Comparison of ENCODE assay signal across 26 cellular contexts in genomic region chr3:124459678-124460077, GRCh38.
"Had no signal": no experiment of that assay in that cellular context is flagged by ENCODE, and none has a peak within 500 bp of the region (broad histone marks: within the 10 kb centered on the region; RNA-seq: fewer than 3 reads in every experiment).

No MANE protein-coding gene starts in this region.

- H3K36me3 ChIP-seq: adrenal gland, breast epithelium, SJSA1 had no signal

- H3K9ac ChIP-seq: KMS-11 had no signal

- H3K4me3 Mint-ChIP-seq: activated CD8-positive, alpha-beta T cell treated with anti-CD3 and anti-CD28 coated beads for 36 hours; activated naive CD8-positive, alpha-beta T cell treated with anti-CD3 and anti-CD28 coated beads, Interleukin-2, amount 10 ng/mL, durations not matched to agents 7 days and 5 days; activated T-cell treated with anti-CD3 and anti-CD28 coated beads, Interleukin-2, amount 50 U/mL, for 72 hours; T-helper 1 cell treated with Interleukin-12 subunit alpha and Interleukin-12 subunit beta and Interleukin-4 antibody, amounts not matched to agents 30 μg/mL and 1 μg/mL, for 36 hours had no signal

- FAIRE-seq: RCC 7860 had no signal

- H3K27ac Mint-ChIP-seq: activated CD8-positive, alpha-beta T cell treated with anti-CD3 and anti-CD28 coated beads for 36 hours; activated naive CD8-positive, alpha-beta T cell treated with anti-CD3 and anti-CD28 coated beads, Interleukin-2, amount 10 ng/mL, durations not matched to agents 7 days and 5 days; activated T-cell treated with anti-CD3 and anti-CD28 coated beads, Interleukin-2, amount 50 U/mL, for 72 hours; activated T-helper 2 cell treated with anti-CD3 and anti-CD28 coated beads, Interferon-gamma antibody, Interleukin-2, Interleukin-4, amounts not matched to agents 10 μg/mL and 5 μg/mL and 100 μg/mL, durations not matched to agents 14 hours and 24 hours and 36 hours; T-helper 1 cell treated with Interleukin-12 subunit alpha and Interleukin-12 subunit beta and Interleukin-4 antibody, amounts not matched to agents 30 μg/mL and 1 μg/mL, for 36 hours had no signal

- DNase-seq: activated CD4-positive, alpha-beta T cell treated with anti-CD3 and anti-CD28 coated beads for 4 hours; activated CD8-positive, alpha-beta memory T cell treated with anti-CD3 and anti-CD28 coated beads, Interleukin-2, amount 50 U/mL, for 4 hours; activated CD8-positive, alpha-beta T cell treated with anti-CD3 and anti-CD28 coated beads for 36 hours; activated gamma-delta T cell treated with Interleukin-2 at 50 U/mL for 16 hours; activated naive CD4-positive, alpha-beta T cell treated with anti-CD3 and anti-CD28 coated beads, Interleukin-2, amount 50 U/mL, for 16 hours; activated naive CD8-positive, alpha-beta T cell treated with anti-CD3 and anti-CD28 coated beads, Interleukin-2, amount 10 ng/mL, durations not matched to agents 7 days and 5 days; activated T-cell treated with anti-CD3 and anti-CD28 coated beads, Interleukin-2, amount 50 U/mL, for 72 hours; adrenal gland; aorta; central memory CD4-positive, alpha-beta T cell; MM.1S; NCI-H1105; NCI-H1436; NCI-H1694 treated with DMSO at 0.1 percent for 48 hours; NCI-H2029 treated with DMSO at 0.1 percent for 48 hours; NCI-H345; NCI-H510A treated with DMSO at 0.1 percent for 48 hours; NCI-H69; SHP77 had no signal

- H3K4me1 Mint-ChIP-seq: activated naive CD8-positive, alpha-beta T cell treated with anti-CD3 and anti-CD28 coated beads, Interleukin-2, amount 10 ng/mL, durations not matched to agents 7 days and 5 days had no signal

- H3K4me1 ChIP-seq: adrenal gland, breast epithelium, SJSA1 had no signal

- H3K9me3 Mint-ChIP-seq: activated CD8-positive, alpha-beta T cell treated with anti-CD3 and anti-CD28 coated beads for 36 hours; activated naive CD8-positive, alpha-beta T cell treated with anti-CD3 and anti-CD28 coated beads, Interleukin-2, amount 10 ng/mL, durations not matched to agents 7 days and 5 days; activated T-helper 2 cell treated with anti-CD3 and anti-CD28 coated beads, Interferon-gamma antibody, Interleukin-2, Interleukin-4, amounts not matched to agents 10 μg/mL and 5 μg/mL and 100 μg/mL, durations not matched to agents 14 hours and 24 hours and 36 hours; T-helper 1 cell treated with Interleukin-12 subunit alpha and Interleukin-12 subunit beta and Interleukin-4 antibody, amounts not matched to agents 30 μg/mL and 1 μg/mL, for 36 hours had no signal

- ATAC-seq: activated CD4-positive, CD25-positive, alpha-beta regulatory T cell treated with anti-CD3 and anti-CD28 coated beads, Interleukin-2, amount 50 U/mL, for 24 hours; activated CD8-positive, alpha-beta T cell treated with anti-CD3 and anti-CD28 coated beads for 36 hours; activated T-cell treated with anti-CD3 and anti-CD28 coated beads, Interleukin-2, amount 50 U/mL, for 72 hours had no signal

- H3K27ac ChIP-seq: adrenal gland, breast epithelium, KMS-11, SJSA1 had no signal

- H3K9me3 ChIP-seq: adrenal gland, breast epithelium, SJSA1 had no signal

- H3K27me3 ChIP-seq: adrenal gland, breast epithelium, SJSA1 had no signal

- H3K36me3 Mint-ChIP-seq: activated naive CD8-positive, alpha-beta T cell treated with anti-CD3 and anti-CD28 coated beads, Interleukin-2, amount 10 ng/mL, durations not matched to agents 7 days and 5 days had no signal

- H3K4me3 ChIP-seq: adrenal gland, breast epithelium, SJSA1 had no signal

- H3K4me2 ChIP-seq: KMS-11 had no signal
